In the genomic region with DNA sequence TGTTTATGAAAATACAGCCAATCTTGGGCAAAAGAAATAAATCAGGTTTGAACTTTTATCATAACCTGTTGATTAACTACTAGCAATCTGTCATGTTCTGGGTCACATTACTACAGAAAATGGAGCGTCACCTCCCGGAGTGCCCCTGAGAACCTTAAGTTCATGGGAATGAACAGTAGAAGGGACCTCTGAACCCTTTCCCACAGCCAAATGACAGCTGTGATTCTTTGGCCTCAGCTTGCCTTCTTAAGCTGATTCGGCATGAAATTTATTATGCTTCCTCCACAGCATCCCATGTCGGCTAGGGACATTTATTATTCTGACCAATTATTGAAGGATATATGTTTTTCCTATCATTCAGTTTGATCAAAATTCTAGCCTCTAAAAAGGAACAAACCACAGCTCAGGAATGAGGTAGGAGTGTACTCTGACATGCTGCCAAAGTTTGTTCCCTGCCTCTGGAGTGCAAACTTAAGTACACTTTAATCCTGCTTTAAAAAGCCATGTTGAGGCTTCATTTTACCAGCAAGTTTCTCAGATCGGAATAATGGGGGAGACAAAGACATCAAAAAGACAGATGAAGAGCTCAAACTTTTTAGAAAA, we compare ENCODE assay signal across 17 cellular contexts.
DNase-seq lines count a peak whose midpoint lies in the region; ATAC-seq and TF ChIP-seq lines count a peak whose summit lies in the region.
"Had no signal": no experiment of that assay in that cellular context is flagged by ENCODE, and none has a peak within 500 bp of the region (broad histone marks: within the 10 kb centered on the region; RNA-seq: fewer than 3 reads in every experiment).

No MANE protein-coding gene starts in this region.

- intact Hi-C loops in MCF 10A (cut with micrococcal nuclease) (no loop called here), mammary epithelial cell (cut with micrococcal nuclease) (no loop called here), uterus (cut with DNase I; ENCODE audit: low total_unique reads) (no loop called here), left colon (cut with DNase I, micrococcal nuclease) (no loop called here)

- no peak overlapping the region for H3K27ac ChIP-seq in mammary epithelial cell (ENCODE audit: insufficient read depth, low read depth, low read length)
- no peak overlapping the region for H3K27ac ChIP-seq in fibroblast of lung (ENCODE audit: insufficient read depth, low read length)
- H3K27ac ChIP-seq in uterus, result peak overlapping the region in 1 of 2 donors; percentile 63
- H3K27ac ChIP-seq: foreskin keratinocyte, WERI-Rb-1 had no signal

- POLR2A ChIA-PET in MCF 10A (lab: Yijun Ruan, JAX), result interaction anchor here (0.9 kb wide), 1 partner anchor 47 kb away, joined by 4 read pairs; no protein-coding TSS in a partner anchor

- ATAC-seq in left colon, result no peak
- ATAC-seq in GM19455 (IDR thresholded peaks at IDR 0.05; ENCODE audit: unreplicated experiment), result no peak
- ATAC-seq: foreskin keratinocyte, K562 had no signal

- no peak for DNase-seq in MCF 10A (ENCODE audit: unreplicated experiment)
- no peak for DNase-seq in mammary epithelial cell
- DNase-seq in fibroblast of lung (ENCODE audit: low read depth in 2 of 2), result peak; percentile 44 to 78
- DNase-seq in nephron progenitor cell, result peak; percentile 6
- DNase-seq in uterus, result peak; percentile 14 to 19
- DNase-seq in HT-29 (ENCODE audit: low spot score), result no peak
- DNase-seq in left colon, result no peak
- DNase-seq: COR-L47; foreskin keratinocyte; GF-D8; NCI-H1105 treated with DMSO at 0.1 percent for 48 hours; NCI-H446; stimulated activated naive CD4-positive, alpha-beta T cell treated with Interleukin-2 at 50 U/mL for 16 hours; WERI-Rb-1 had no signal

- H3K4me1 ChIP-seq in mammary epithelial cell (ENCODE audit: insufficient read depth, low read length), result no peaks in the 10 kb centered on the region
- H3K4me1 ChIP-seq in fibroblast of lung (ENCODE audit: control insufficient read depth, extremely low read depth, insufficient read depth, low read length), result no peaks in the 10 kb centered on the region
- H3K4me1 ChIP-seq in uterus, result peaks cover 0 to 4% of the 10 kb centered on the region in 2 donors
- H3K4me1 ChIP-seq: foreskin keratinocyte had no signal

- H3K27ac Mint-ChIP-seq in MCF 10A (ENCODE audit: low read depth, unreplicated experiment) (peak overlapping the region; percentile 17), nephron progenitor cell (peak overlapping the region; percentile 96)
- H3K27ac Mint-ChIP-seq: activated naive CD4-positive, alpha-beta T cell treated with anti-CD3 and anti-CD28 coated beads, Interleukin-2, amount 50 U/mL, for 24 hours had no signal

- H4K20me1 ChIP-seq in mammary epithelial cell (ENCODE audit: insufficient read depth, low read length) (no peaks in the 10 kb centered on the region), fibroblast of lung (ENCODE audit: control insufficient read depth, extremely low read depth, insufficient read depth, low read length) (no peaks in the 10 kb centered on the region)

- no peak overlapping the region for H3K4me3 Mint-ChIP-seq in MCF 10A (ENCODE audit: unreplicated experiment)
- no peak overlapping the region for H3K4me3 Mint-ChIP-seq in nephron progenitor cell
- H3K4me3 Mint-ChIP-seq: activated naive CD4-positive, alpha-beta T cell treated with anti-CD3 and anti-CD28 coated beads, Interleukin-2, amount 50 U/mL, for 24 hours had no signal

- no peak for TF ChIP-seq POLR2A in uterus (IDR thresholded peaks at IDR 0.05)

- TF ChIP-seq CTCF in MCF 10A (IDR thresholded peaks at IDR 0.05; ENCODE audit: unreplicated experiment) (no peak), mammary epithelial cell (conservative IDR thresholded peaks at IDR 0.05 in 1 of 2, IDR thresholded peaks at IDR 0.05 in 1 of 2; ENCODE audit: extremely low read depth in 1 of 2, insufficient read depth in 1 of 2, low read depth in 1 of 2, low read length in 2 of 2) (no peak), fibroblast of lung (conservative IDR thresholded peaks at IDR 0.05 in 1 of 2, IDR thresholded peaks at IDR 0.05 in 1 of 2; ENCODE audit: low read depth in 1 of 2, low read length in 2 of 2) (no peak), nephron progenitor cell (IDR thresholded peaks at IDR 0.05) (no peak), uterus (IDR thresholded peaks at IDR 0.05) (no peak)

- H3K9me3 ChIP-seq in mammary epithelial cell (replicated peaks; ENCODE audit: insufficient read depth, low read length) (no peaks in the 10 kb centered on the region), fibroblast of lung (ENCODE audit: control insufficient read depth, insufficient read depth, low read depth, low read length) (no peaks in the 10 kb centered on the region), uterus (no peaks in the 10 kb centered on the region)

- no peaks in the 10 kb centered on the region for H3K27me3 ChIP-seq in mammary epithelial cell (ENCODE audit: insufficient read depth, low read length)
- H3K27me3 ChIP-seq in fibroblast of lung (ENCODE audit: control insufficient read depth, insufficient read depth, low read length), result no peaks in the 10 kb centered on the region
- H3K27me3 ChIP-seq in uterus, result no peaks in the 10 kb centered on the region
- H3K27me3 ChIP-seq: foreskin keratinocyte had no signal

- peaks cover 11% of the 10 kb centered on the region for H3K4me1 Mint-ChIP-seq in MCF 10A (ENCODE audit: insufficient read depth, unreplicated experiment)
- peaks cover 29% of the 10 kb centered on the region for H3K4me1 Mint-ChIP-seq in nephron progenitor cell
- H3K4me1 Mint-ChIP-seq: activated naive CD4-positive, alpha-beta T cell treated with anti-CD3 and anti-CD28 coated beads, Interleukin-2, amount 50 U/mL, for 24 hours had no signal

- H3K4me3 ChIP-seq in mammary epithelial cell (replicated peaks in 1 of 3; ENCODE audit: insufficient read depth in 1 of 3, low read depth in 2 of 3, low read length in 3 of 3) (no peak overlapping the region), fibroblast of lung (replicated peaks in 1 of 4; ENCODE audit: control extremely low read depth in 1 of 4, insufficient read depth in 1 of 4, low read depth in 3 of 4, low read length in 4 of 4) (no peak overlapping the region), uterus (no peak overlapping the region)
- H3K4me3 ChIP-seq: K562 had no signal

- dilution Hi-C loops in mammary epithelial cell (cut with HindIII; ENCODE audit: low sequenced_read_pairs), result no loop called here

- H3K9me3 Mint-ChIP-seq in MCF 10A (ENCODE audit: unreplicated experiment), result no peaks in the 10 kb centered on the region
- no peaks in the 10 kb centered on the region for H3K9me3 Mint-ChIP-seq in nephron progenitor cell
- H3K9me3 Mint-ChIP-seq: activated naive CD4-positive, alpha-beta T cell treated with anti-CD3 and anti-CD28 coated beads, Interleukin-2, amount 50 U/mL, for 24 hours had no signal

- H3K79me2 ChIP-seq in mammary epithelial cell (ENCODE audit: insufficient read depth, low read length) (no peaks in the 10 kb centered on the region), fibroblast of lung (ENCODE audit: control insufficient read depth, insufficient read depth, low read length) (no peaks in the 10 kb centered on the region)

- WGBS in mammary epithelial cell (ENCODE audit: low coverage, missing lambda C conversion rate), result 38% methylated on average over 5 of the region's 5 CpGs

- H3K27me3 Mint-ChIP-seq in MCF 10A (ENCODE audit: insufficient read depth, unreplicated experiment), result no peaks in the 10 kb centered on the region
- no peaks in the 10 kb centered on the region for H3K27me3 Mint-ChIP-seq in nephron progenitor cell (ENCODE audit: low read depth, poor library complexity)
- H3K27me3 Mint-ChIP-seq: activated naive CD4-positive, alpha-beta T cell treated with anti-CD3 and anti-CD28 coated beads, Interleukin-2, amount 50 U/mL, for 24 hours had no signal

- H3K9ac ChIP-seq in mammary epithelial cell (ENCODE audit: insufficient read depth, low read length) (no peak overlapping the region), fibroblast of lung (ENCODE audit: insufficient read depth, low read length) (no peak overlapping the region)

- no peaks in the 10 kb centered on the region for H3K36me3 ChIP-seq in mammary epithelial cell (ENCODE audit: insufficient read depth, low read length)
- no peaks in the 10 kb centered on the region for H3K36me3 ChIP-seq in fibroblast of lung (ENCODE audit: control insufficient read depth, insufficient read depth, low read length)
- H3K36me3 ChIP-seq in uterus, result no peaks in the 10 kb centered on the region
- H3K36me3 ChIP-seq: WERI-Rb-1 had no signal

- no TSS peak for BruUV-seq in MCF 10A (replicated peaks; lab: Mats Ljungman, UMichigan)
- BruUV-seq in mammary epithelial cell (replicated peaks; lab: Mats Ljungman, UMichigan), result no TSS peak

- H3K36me3 Mint-ChIP-seq in MCF 10A (ENCODE audit: insufficient read depth, unreplicated experiment), result no peaks in the 10 kb centered on the region
- H3K36me3 Mint-ChIP-seq in nephron progenitor cell (ENCODE audit: low read depth), result no peaks in the 10 kb centered on the region
- H3K36me3 Mint-ChIP-seq: activated naive CD4-positive, alpha-beta T cell treated with anti-CD3 and anti-CD28 coated beads, Interleukin-2, amount 50 U/mL, for 24 hours had no signal

- H2AFZ ChIP-seq in mammary epithelial cell (ENCODE audit: low read depth, low read length) (no peak overlapping the region), fibroblast of lung (ENCODE audit: low read length) (no peak overlapping the region)

- in situ Hi-C loops in mammary epithelial cell (cut with MboI; ENCODE audit: low sequenced_read_pairs in 2 of 2), result no loop called here

- CTCF ChIA-PET in MCF 10A (lab: Yijun Ruan, JAX) (interaction anchor here (0.7 kb wide), 1 partner anchor 143 kb away, joined by 3 read pairs; no protein-coding TSS in a partner anchor), mammary epithelial cell (lab: Charles Lee; ENCODE audit: low non-redundant PET) (no interaction called here)

- H3K4me2 ChIP-seq in mammary epithelial cell (ENCODE audit: insufficient read depth, low read depth, low read length) (no peak overlapping the region), fibroblast of lung (ENCODE audit: extremely low read depth, insufficient read depth, low read length) (no peak overlapping the region)

Comparison
In these comparisons a context has a peak if more than half of its experiments do, and no peak if none do; other contexts are left out.
1. DNase-seq: peak in fibroblast of lung (2 of 2), nephron progenitor cell (single experiment) and uterus (2 of 2); none in MCF 10A (single experiment), mammary epithelial cell (single experiment), HT-29 (single experiment) and left colon (0 of 2).